ENCODE assay signal across 12 cellular contexts in the genomic region with DNA sequence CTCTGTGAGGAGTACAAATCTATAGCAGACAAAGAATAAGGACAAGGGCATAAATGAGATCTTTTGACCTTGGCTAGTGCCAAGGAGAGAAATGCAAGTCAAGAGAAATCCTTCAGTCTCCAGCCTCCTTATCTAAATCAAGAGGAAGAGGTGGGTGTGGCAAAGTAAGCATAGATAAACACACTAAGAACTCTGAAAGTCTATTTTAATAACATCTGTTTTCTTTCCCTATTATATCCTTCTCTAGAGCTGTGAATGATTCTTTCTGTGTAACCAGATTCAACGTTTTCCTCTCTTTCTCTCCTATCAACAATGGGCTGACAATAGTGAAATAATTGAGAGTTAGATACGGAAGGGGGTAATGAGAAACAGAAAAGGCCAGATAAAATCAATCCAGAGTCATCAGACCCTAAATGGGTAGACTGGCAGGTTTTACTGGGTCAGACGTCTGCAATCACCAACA.
DNase-seq lines count a peak whose midpoint lies in the region; ATAC-seq and TF ChIP-seq lines count a peak whose summit lies in the region.
"Had no signal": no experiment of that assay in that cellular context is flagged by ENCODE, and none has a peak within 500 bp of the region (broad histone marks: within the 10 kb centered on the region; RNA-seq: fewer than 3 reads in every experiment).

No MANE protein-coding gene starts in this region.

- H3K36me3 ChIP-seq in tibial artery: no peaks in the 10 kb centered on the region
- no peaks in the 10 kb centered on the region for H3K36me3 ChIP-seq in Karpas-422 (ENCODE audit: insufficient read depth, low read length)

- no peaks in the 10 kb centered on the region for H3K9me3 Mint-ChIP-seq in neural crest cell
- H3K9me3 Mint-ChIP-seq: CD8-positive, alpha-beta T cell had no signal

- H3K4me3 Mint-ChIP-seq in T-helper 17 cell (no peak overlapping the region), neural crest cell (peak overlapping the region; percentile 29)
- H3K4me3 Mint-ChIP-seq: CD8-positive, alpha-beta T cell had no signal

- H3K36me3 Mint-ChIP-seq in T-helper 17 cell (ENCODE audit: low read depth): peaks cover 5% of the 10 kb centered on the region
- H3K36me3 Mint-ChIP-seq in neural crest cell (ENCODE audit: low read depth): no peaks in the 10 kb centered on the region

- H4K20me1 ChIP-seq in Karpas-422 (ENCODE audit: insufficient read depth, low read depth, low read length): no peaks in the 10 kb centered on the region

- TF ChIP-seq CTCF in fibroblast of villous mesenchyme (IDR thresholded peaks at IDR 0.05; ENCODE audit: insufficient read depth, low read depth, low read length) (no peak), neural crest cell (conservative IDR thresholded peaks at IDR 0.05) (no peak), tibial artery (IDR thresholded peaks at IDR 0.05) (no peak)

- no peaks in the 10 kb centered on the region for H3K27me3 ChIP-seq in tibial artery
- H3K27me3 ChIP-seq in Karpas-422 (ENCODE audit: low read length): no peaks in the 10 kb centered on the region
- H3K27me3 ChIP-seq: neutrophil had no signal

- H3K9me2 ChIP-seq in Karpas-422 (replicated peaks; ENCODE audit: insufficient read depth, low read length): no peaks in the 10 kb centered on the region

- H3K4me2 ChIP-seq in Karpas-422 (ENCODE audit: low read depth, low read length, poor library complexity, severe bottlenecking): no peak overlapping the region

- H3K27ac ChIP-seq in tibial artery (peak overlapping the region; percentile 76 to 83), Karpas-422 (ENCODE audit: low read length) (no peak overlapping the region)
- H3K27ac ChIP-seq: neutrophil had no signal

- H3K4me3 ChIP-seq in fibroblast of villous mesenchyme (ENCODE audit: low read depth, low read length) (no peak overlapping the region), tibial artery (no peak overlapping the region), Karpas-422 (ENCODE audit: low read length) (no peak overlapping the region)

- DNase-seq in T-helper 17 cell (no peak), fibroblast of villous mesenchyme (ENCODE audit: low read depth) (peak; percentile 69), neural crest cell (ENCODE audit: low read depth, low spot score) (no peak), tibial artery (no peak), Karpas-422 (no peak), SIG-M5 treated with dmso at 0.1 percent for 504 hours (lab: John Stamatoyannopoulos, UW; ENCODE audit: unreplicated experiment) (no peak)
- DNase-seq: activated CD8-positive, alpha-beta memory T cell treated with anti-CD3 and anti-CD28 coated beads, Interleukin-2, amount 50 U/mL, for 4 hours; CD8-positive, alpha-beta T cell; NCI-H1694 had no signal

- ATAC-seq in T-helper 17 cell: no peak
- ATAC-seq in HG02571 (IDR thresholded peaks at IDR 0.05; ENCODE audit: unreplicated experiment): no peak
- ATAC-seq in GM19351 (IDR thresholded peaks at IDR 0.05; ENCODE audit: unreplicated experiment): no peak
- ATAC-seq: CD8-positive, alpha-beta T cell had no signal

- H3K27me3 Mint-ChIP-seq in T-helper 17 cell (no peaks in the 10 kb centered on the region), neural crest cell (ENCODE audit: low read depth) (no peaks in the 10 kb centered on the region)

- H3K27ac Mint-ChIP-seq in T-helper 17 cell: peak overlapping the region; percentile 34
- H3K27ac Mint-ChIP-seq in neural crest cell (ENCODE audit: unreplicated experiment): peak overlapping the region; percentile 14
- H3K27ac Mint-ChIP-seq: CD8-positive, alpha-beta T cell had no signal

- no peak overlapping the region for H3K9ac ChIP-seq in Karpas-422 (ENCODE audit: low read length)

- intact Hi-C loops in tibial artery (cut with DNase I; ENCODE audit: low total_unique reads): loop anchor here (10.0 kb wide), 1 partner anchor 50 kb away; no protein-coding TSS in a partner anchor

- no peaks in the 10 kb centered on the region for H3K9me3 ChIP-seq in T-helper 17 cell (ENCODE audit: control insufficient read depth, low read length, poor library complexity, severe bottlenecking)
- no peaks in the 10 kb centered on the region for H3K9me3 ChIP-seq in tibial artery
- no peaks in the 10 kb centered on the region for H3K9me3 ChIP-seq in Karpas-422 (ENCODE audit: low read length)
- H3K9me3 ChIP-seq: neutrophil had no signal

- H3K4me1 Mint-ChIP-seq in T-helper 17 cell (peaks cover 10% of the 10 kb centered on the region), neural crest cell (peaks cover 90% of the 10 kb centered on the region)

- no peaks in the 10 kb centered on the region for H3K79me2 ChIP-seq in Karpas-422 (ENCODE audit: low read length)

- H2AFZ ChIP-seq in Karpas-422 (ENCODE audit: low read length): no peak overlapping the region

- H3K4me1 ChIP-seq in tibial artery: peaks cover 3 to 97% (median 82%) of the 10 kb centered on the region in 4 donors
- no peaks in the 10 kb centered on the region for H3K4me1 ChIP-seq in Karpas-422 (ENCODE audit: low read length)
